Comparison of ENCODE assay signal across 10 cellular contexts in genomic region chr1:36653850-36654249, GRCh38.
A peak's percentile ranks its signal among the peaks of the same experiment; 100 is the strongest.
DNase-seq lines count a peak whose midpoint lies in the region; ATAC-seq and TF ChIP-seq lines count a peak whose summit lies in the region.
"Had no signal": no experiment of that assay in that cellular context is flagged by ENCODE, and none has a peak within 500 bp of the region (broad histone marks: within the 10 kb centered on the region; RNA-seq: fewer than 3 reads in every experiment).

No MANE protein-coding gene starts in this region.

- TF ChIP-seq CTCF in choroid plexus epithelial cell (conservative IDR thresholded peaks at IDR 0.05; ENCODE audit: low read depth, low read length) = no peak

- peak in 12 of 14 donors; percentile 21 to 90 (median 78) for DNase-seq in C1 segment of cervical spinal cord (lab: John Stamatoyannopoulos, UW)
- DNase-seq in NCI-H1092 treated with DMSO at 0.1 percent for 48 hours (lab: John Stamatoyannopoulos, UW) = peak; percentile 57
- peak; percentile 5 for DNase-seq in choroid plexus epithelial cell (ENCODE audit: low read depth)
- DNase-seq in medulla oblongata (ENCODE audit: extremely low spot score) = peak; percentile 95
- DNase-seq in GM19238 (ENCODE audit: insufficient read length, low spot score) = no peak
- DNase-seq in activated T-cell treated with anti-CD3 and anti-CD28 coated beads, Interleukin-2, amount 50 U/mL, for 24 hours = no peak
- no peak for DNase-seq in SKM-1 treated with dmso at 0.1 percent for 144 hours (lab: John Stamatoyannopoulos, UW; ENCODE audit: unreplicated experiment)
- DNase-seq: activated CD8-positive, alpha-beta memory T cell treated with anti-CD3 and anti-CD28 coated beads for 24 hours had no signal

- no peaks in the 10 kb centered on the region for H3K36me3 Mint-ChIP-seq in activated T-cell treated with anti-CD3 and anti-CD28 coated beads, Interleukin-2, amount 50 U/mL, for 24 hours (ENCODE audit: low read depth)

- no peak for ATAC-seq in GM21737 (IDR thresholded peaks at IDR 0.05; ENCODE audit: unreplicated experiment)
- ATAC-seq: K562 had no signal

- no peak overlapping the region for H3K27ac Mint-ChIP-seq in activated T-cell treated with anti-CD3 and anti-CD28 coated beads, Interleukin-2, amount 50 U/mL, for 24 hours

- no peak overlapping the region for H3K4me3 ChIP-seq in choroid plexus epithelial cell (ENCODE audit: low read depth, low read length)
- H3K4me3 ChIP-seq: K562 had no signal

- H3K4me3 Mint-ChIP-seq in activated T-cell treated with anti-CD3 and anti-CD28 coated beads, Interleukin-2, amount 50 U/mL, for 24 hours = no peak overlapping the region

- H3K27me3 Mint-ChIP-seq in activated T-cell treated with anti-CD3 and anti-CD28 coated beads, Interleukin-2, amount 50 U/mL, for 24 hours = peaks cover 46% of the 10 kb centered on the region

- no peaks in the 10 kb centered on the region for H3K4me1 Mint-ChIP-seq in activated T-cell treated with anti-CD3 and anti-CD28 coated beads, Interleukin-2, amount 50 U/mL, for 24 hours (ENCODE audit: low read depth)

- no peaks in the 10 kb centered on the region for H3K9me3 Mint-ChIP-seq in activated T-cell treated with anti-CD3 and anti-CD28 coated beads, Interleukin-2, amount 50 U/mL, for 24 hours

Comparison
In these comparisons a context has a peak if more than half of its experiments do, and no peak if none do; other contexts are left out.
1. DNase-seq: peak in C1 segment of cervical spinal cord (12 of 14), NCI-H1092 treated with DMSO at 0.1 percent for 48 hours (single experiment), choroid plexus epithelial cell (single experiment) and medulla oblongata (single experiment); none in GM19238 (single experiment), activated T-cell treated with anti-CD3 and anti-CD28 coated beads, Interleukin-2, amount 50 U/mL, for 24 hours (single experiment) and SKM-1 treated with dmso at 0.1 percent for 144 hours (single experiment).